34 cellular contexts compared by ENCODE assay signal in the genomic region with DNA sequence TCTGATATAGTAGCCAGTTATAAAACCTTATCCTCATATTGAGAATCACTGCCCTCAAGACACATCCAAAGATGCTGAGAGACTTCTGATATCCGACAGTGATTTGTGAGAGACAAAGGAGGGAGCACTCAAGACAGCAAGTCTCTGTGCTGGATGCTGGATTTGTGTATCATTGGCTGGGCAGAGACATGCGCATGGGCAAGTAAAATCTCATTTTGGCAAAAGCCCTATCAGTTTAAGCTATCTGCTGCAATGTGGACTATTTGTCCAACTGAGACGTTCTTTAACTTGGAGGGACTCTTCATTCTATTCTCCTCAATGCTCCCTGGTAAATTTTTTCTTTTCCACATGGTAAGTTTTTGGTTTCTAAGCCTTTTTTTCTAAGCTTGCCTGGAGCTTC.
"Had no signal": no experiment of that assay in that cellular context is flagged by ENCODE, and none has a peak within 500 bp of the region (broad histone marks: within the 10 kb centered on the region; RNA-seq: fewer than 3 reads in every experiment).

No MANE protein-coding gene starts in this region.

- H3K36me3 ChIP-seq: MG63 had no signal

- DNase-seq: Kasumi-1, MG63, MV-4-11, NCI-H1048, NCI-H1092, NCI-H1092 treated with DMSO at 0.1 percent for 48 hours, NCI-H1105, NCI-H1105 treated with DMSO at 0.1 percent for 48 hours, NCI-H1417, NCI-H1417 treated with DMSO at 0.1 percent for 48 hours, NCI-H1436, NCI-H1436 treated with DMSO at 0.1 percent for 48 hours, NCI-H146, NCI-H1694, NCI-H1694 treated with DMSO at 0.1 percent for 48 hours, NCI-H187, NCI-H187 treated with DMSO at 0.1 percent for 48 hours, NCI-H1930, NCI-H2029, NCI-H2029 treated with DMSO at 0.1 percent for 48 hours, NCI-H2081, NCI-H2081 treated with DMSO at 0.1 percent for 48 hours, NCI-H2107, NCI-H2171, NCI-H2171 treated with DMSO at 0.1 percent for 48 hours, NCI-H2227 treated with DMSO at 0.1 percent for 48 hours, NCI-H226, NCI-H345, NCI-H446, NCI-H446 treated with DMSO at 0.1 percent for 48 hours, NCI-H510A, NCI-H510A treated with DMSO at 0.1 percent for 48 hours, NCI-H524, NCI-H524 treated with DMSO at 0.1 percent for 48 hours had no signal

- H3K4me3 ChIP-seq: MG63 had no signal

- H3K27me3 ChIP-seq: MG63 had no signal

- H3K9me3 ChIP-seq: MG63 had no signal
